8 cellular contexts compared by ENCODE assay signal in genomic region chr15:64162478-64162868, GRCh38. TPM values are rescaled to one million over a fixed set of nuclear protein-coding genes. Genes with fewer than 3 reads are reported as not detected.
DNase-seq lines count a peak whose midpoint lies in the region; ATAC-seq and TF ChIP-seq lines count a peak whose summit lies in the region.

No MANE protein-coding gene starts in this region.

- peak overlapping the region; percentile 86 for H3K27ac ChIP-seq in 22Rv1
- H3K27ac ChIP-seq in lung (ENCODE audit: low read depth in 1 of 2, low read length in 1 of 2): peak overlapping the region; percentile 78 to 93
- peak overlapping the region; percentile 96 for H3K27ac ChIP-seq in upper lobe of right lung

- H3K4me3 ChIP-seq in cardiac fibroblast (replicated peaks in 1 of 2; ENCODE audit: low read depth in 2 of 2, low read length in 2 of 2): peak overlapping the region; percentile 89 to 95
- peak overlapping the region; percentile 84 for H3K4me3 ChIP-seq in lung
- H3K4me3 ChIP-seq in upper lobe of right lung: peak overlapping the region; percentile 89

- H3K9me3 ChIP-seq in lung (ENCODE audit: control insufficient read depth in 2 of 2, insufficient read depth in 1 of 2, low read length in 1 of 2) (no peaks in the 10 kb centered on the region), upper lobe of right lung (no peaks in the 10 kb centered on the region)

- ATAC-seq in GM19452 (IDR thresholded peaks at IDR 0.05; ENCODE audit: unreplicated experiment): peak; percentile 15
- peak; percentile 38 for ATAC-seq in lung (ENCODE audit: insufficient read depth, low FRiP score)
- ATAC-seq in upper lobe of right lung: peak; percentile 56

- no peak for TF ChIP-seq CTCF in 22Rv1 (IDR thresholded peaks at IDR 0.05)
- TF ChIP-seq CTCF in cardiac fibroblast (IDR thresholded peaks at IDR 0.05; ENCODE audit: low read depth, low read length): no peak
- no peak for TF ChIP-seq CTCF in lung (IDR thresholded peaks at IDR 0.05; ENCODE audit: control extremely low read depth, extremely low read depth)
- no peak for TF ChIP-seq CTCF in upper lobe of right lung (IDR thresholded peaks at IDR 0.05)
- TF ChIP-seq CTCF in GM13976 (IDR thresholded peaks at IDR 0.05; ENCODE audit: borderline replicate concordance, control extremely low read depth, extremely low read depth, insufficient read depth, missing control alignments): no peak
- TF ChIP-seq CTCF in GM10248 (IDR thresholded peaks at IDR 0.05; ENCODE audit: control extremely low read depth, extremely low read depth, low read depth, missing control alignments): no peak

- in situ Hi-C loops in GM13976 (cut with MboI; ENCODE audit: low sequenced_read_pairs, unreplicated experiment): no loop called here

- peaks cover 10 to 25% of the 10 kb centered on the region in 2 donors for H3K36me3 ChIP-seq in lung (ENCODE audit: control insufficient read depth in 2 of 2, insufficient read depth in 2 of 2, low read length in 2 of 2)
- peaks cover 42% of the 10 kb centered on the region for H3K36me3 ChIP-seq in upper lobe of right lung

- peak; percentile 21 for DNase-seq in HPDE6-E6E7 (ENCODE audit: extremely low spot score)
- no peak for DNase-seq in cardiac fibroblast (ENCODE audit: low read depth in 2 of 2)
- no peak for DNase-seq in lung (ENCODE audit: low spot score)
- no peak for DNase-seq in upper lobe of right lung
- DNase-seq in GM13976 (ENCODE audit: low spot score): no peak
- DNase-seq in GM10248 (ENCODE audit: extremely low spot score): no peak

- intact Hi-C loops in upper lobe of right lung (cut with DNase I): no loop called here

- CTCF ChIA-PET in GM10248 (lab: Yijun Ruan, JAX): interaction anchor here (1.1 to 5.3 kb wide), 5 partner anchors 10 to 482 kb away, joined by 3 to 44 read pairs (median 5); partner anchors contain the start of gene SNX22

- peaks cover 7 to 12% of the 10 kb centered on the region in 2 donors for H3K4me1 ChIP-seq in lung (ENCODE audit: control insufficient read depth in 2 of 2, insufficient read depth in 2 of 2, low read length in 2 of 2)
- H3K4me1 ChIP-seq in upper lobe of right lung: peaks cover 37% of the 10 kb centered on the region

- H3K27me3 ChIP-seq in lung (ENCODE audit: control insufficient read depth, insufficient read depth): no peaks in the 10 kb centered on the region
- no peaks in the 10 kb centered on the region for H3K27me3 ChIP-seq in upper lobe of right lung

- WGBS in lung, 2 donors: 0 to 1% methylated on average over 20 to 21 of the region's 21 CpGs

- POLR2A ChIA-PET in GM10248 (lab: Yijun Ruan, JAX): interaction anchor here (0.6 to 0.7 kb wide), 2 partner anchors 9 to 324 kb away, joined by 3 to 4 read pairs; no protein-coding TSS in a partner anchor

RNA-seq across cellular contexts. Expression of gene PPIB, which starts 0.3 kb away (rescaled TPM):
- 100 to 1,000 TPM; 213 to 721 TPM for total RNA-seq in lung
- polyA plus RNA-seq in lung: 1,000 to 10,000 TPM in 1 of 2 donors, 100 to 1,000 TPM in 1; 981 to 1,077 TPM
- total RNA-seq in upper lobe of right lung: 389 TPM

RNA-seq across cellular contexts. Expression of gene SNX22, which starts 10.9 kb away (rescaled TPM):
- total RNA-seq in lung (10 to 100 TPM in 1 of 2 donors, 1 to 10 TPM in 1; 3.4 to 20.3 TPM), upper lobe of right lung (28.3 TPM)
- 10 to 100 TPM in 1 of 2 donors, 1 to 10 TPM in 1; 4.1 to 14.2 TPM for polyA plus RNA-seq in lung
